In the genomic region with DNA sequence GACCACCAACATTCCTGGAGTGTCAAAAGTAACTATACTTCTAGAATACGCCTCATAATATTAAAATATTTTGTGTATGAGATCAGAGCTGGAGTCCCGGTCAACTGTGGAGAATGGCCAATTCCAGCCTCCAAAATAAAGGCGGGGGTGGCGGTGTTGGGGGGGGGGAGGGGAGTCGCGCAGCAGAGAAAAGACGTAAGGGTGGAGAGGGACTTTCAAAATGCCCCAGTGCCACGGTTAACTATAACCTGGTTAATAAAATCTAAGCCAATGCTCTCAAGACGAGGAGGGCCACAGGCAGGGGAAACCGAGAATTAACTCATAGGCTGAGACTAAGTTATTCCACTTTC, we compare ENCODE assay signal across 8 cellular contexts. TPM values are rescaled to one million over a fixed set of nuclear protein-coding genes. Genes with fewer than 3 reads are reported as not detected.
DNase-seq lines count a peak whose midpoint lies in the region; ATAC-seq and TF ChIP-seq lines count a peak whose summit lies in the region.

No MANE protein-coding gene starts in this region.

- H3K27me3 ChIP-seq in SU-DHL-6 (ENCODE audit: low read length) (no peaks in the 10 kb centered on the region), endodermal cell (ENCODE audit: control insufficient read depth, insufficient read depth, low read length, poor library complexity, severe bottlenecking) (no peaks in the 10 kb centered on the region), mucosa of rectum (ENCODE audit: control insufficient read depth in 2 of 2, insufficient read depth in 2 of 2, low read length in 2 of 2) (no peaks in the 10 kb centered on the region)

- DNase-seq in NCI-H2081 (lab: John Stamatoyannopoulos, UW): peak; percentile 2 to 38
- no peak for DNase-seq in NCI-H2081 treated with DMSO at 0.1 percent for 48 hours (lab: John Stamatoyannopoulos, UW)
- peak; percentile 68 for DNase-seq in endodermal cell
- no peak for DNase-seq in midbrain (lab: John Stamatoyannopoulos, UW)
- no peak for DNase-seq in NOMO-1 treated with DMSO at 0.1 percent for 48 hours (lab: John Stamatoyannopoulos, UW; ENCODE audit: unreplicated experiment)

- no peaks in the 10 kb centered on the region for H3K9me3 ChIP-seq in SU-DHL-6 (ENCODE audit: insufficient read depth, low read length)
- H3K9me3 ChIP-seq in endodermal cell (ENCODE audit: control insufficient read depth, low read length): no peaks in the 10 kb centered on the region
- no peaks in the 10 kb centered on the region for H3K9me3 ChIP-seq in mucosa of rectum (ENCODE audit: control insufficient read depth in 2 of 2, low read length in 2 of 2)

- peaks cover 70% of the 10 kb centered on the region for H3K79me2 ChIP-seq in SU-DHL-6 (ENCODE audit: insufficient read depth, low read length)

- no peak for TF ChIP-seq CTCF in SU-DHL-6 (IDR thresholded peaks at IDR 0.05; ENCODE audit: insufficient read depth, low read length, poor library complexity, severe bottlenecking)
- no peak for TF ChIP-seq CTCF in endodermal cell (conservative IDR thresholded peaks at IDR 0.05)

- no peaks in the 10 kb centered on the region for H3K9me2 ChIP-seq in SU-DHL-6 (replicated peaks; ENCODE audit: insufficient read depth, low read length)

- peaks cover 6% of the 10 kb centered on the region for H3K4me1 Mint-ChIP-seq in endodermal cell

- H3K36me3 ChIP-seq in SU-DHL-6 (ENCODE audit: low read length): peaks cover 4% of the 10 kb centered on the region; the same call in 1 of the 2 replicates
- no peaks in the 10 kb centered on the region for H3K36me3 ChIP-seq in endodermal cell (ENCODE audit: control insufficient read depth, insufficient read depth, low read length)
- no peaks in the 10 kb centered on the region for H3K36me3 ChIP-seq in mucosa of rectum (ENCODE audit: control insufficient read depth in 2 of 2, insufficient read depth in 2 of 2, low read length in 2 of 2)

- peak overlapping the region; percentile 99 for H3K9ac ChIP-seq in SU-DHL-6 (ENCODE audit: low read length)
- H3K9ac ChIP-seq in endodermal cell (ENCODE audit: extremely low read depth, low read length, poor library complexity, severe bottlenecking): peak overlapping the region; percentile 99
- peak overlapping the region; percentile 93 to 99 for H3K9ac ChIP-seq in mucosa of rectum (ENCODE audit: low read depth in 1 of 2, low read length in 2 of 2)

- peak overlapping the region; percentile 89 for H3K4me3 Mint-ChIP-seq in endodermal cell

- no peaks in the 10 kb centered on the region for H3K9me3 Mint-ChIP-seq in endodermal cell

- H3K4me2 ChIP-seq in SU-DHL-6 (ENCODE audit: low read depth, low read length, poor library complexity, severe bottlenecking): peak overlapping the region; percentile 99

- 0% methylated on average over 1 to 7 of the region's 10 CpGs for WGBS in endodermal cell (ENCODE audit: insufficient coverage in 1 of 2, insufficient read length in 1 of 2), 2 experiments

- no peaks in the 10 kb centered on the region for H3K27me3 Mint-ChIP-seq in endodermal cell (ENCODE audit: insufficient read depth)

- H4K20me1 ChIP-seq in SU-DHL-6 (ENCODE audit: low read depth, low read length): peaks cover 16% of the 10 kb centered on the region

- peaks cover 6% of the 10 kb centered on the region for H3K36me3 Mint-ChIP-seq in endodermal cell (ENCODE audit: low read depth)

- H3K27ac ChIP-seq in SU-DHL-6 (ENCODE audit: low read depth, low read length) (peak overlapping the region; percentile 98), endodermal cell (ENCODE audit: low read depth, low read length) (peak overlapping the region; percentile 98), mucosa of rectum (ENCODE audit: low read depth in 2 of 2, low read length in 2 of 2) (peak overlapping the region; percentile 99)

- peaks cover 43% of the 10 kb centered on the region for H3F3A ChIP-seq in SU-DHL-6 (ENCODE audit: insufficient read depth)

- peak overlapping the region; percentile 97 for H3K27ac Mint-ChIP-seq in endodermal cell

- H2AFZ ChIP-seq in SU-DHL-6 (ENCODE audit: low read depth, low read length, severe bottlenecking): no peak overlapping the region

- peak overlapping the region; percentile 96 for H3K4me3 ChIP-seq in SU-DHL-6 (ENCODE audit: insufficient read depth, low read length, poor library complexity, severe bottlenecking)
- peak overlapping the region; percentile 99 for H3K4me3 ChIP-seq in endodermal cell (ENCODE audit: low read length)
- H3K4me3 ChIP-seq in mucosa of rectum (ENCODE audit: low read length in 2 of 2): peak overlapping the region; percentile 83 to 94

- ATAC-seq in HG03045 (IDR thresholded peaks at IDR 0.05; ENCODE audit: unreplicated experiment): peak; percentile 0

- H3K4me1 ChIP-seq in endodermal cell (ENCODE audit: control insufficient read depth, insufficient read depth, low read length) (no peaks in the 10 kb centered on the region), mucosa of rectum (ENCODE audit: control insufficient read depth in 2 of 2, insufficient read depth in 2 of 2, low read length in 2 of 2) (peaks cover 6 to 13% of the 10 kb centered on the region in 2 donors)

RNA-seq across cellular contexts. Expression of a gene that starts 1.3 kb away (rescaled TPM):
- total RNA-seq in endodermal cell: 10 to 100 TPM; 58.9 to 69.6 TPM
- polyA plus RNA-seq in endodermal cell (2013, experiment 1 of 2): 55.4 TPM
- 54.9 TPM for polyA plus RNA-seq in endodermal cell (2013, experiment 2 of 2)

Comparison
In these comparisons a context has a peak if more than half of its experiments do, and no peak if none do; other contexts are left out.
1. DNase-seq: peak in NCI-H2081 (2 of 2) and endodermal cell (single experiment); none in NCI-H2081 treated with DMSO at 0.1 percent for 48 hours (single experiment), midbrain (single experiment) and NOMO-1 treated with DMSO at 0.1 percent for 48 hours (single experiment).
2. Peak in every context shown above with its lines, with median percentiles within 50 percentile points of each other: H3K27ac ChIP-seq, H3K4me3 ChIP-seq and H3K9ac ChIP-seq.